Comparison of ENCODE assay signal across 26 cellular contexts in the genomic region with DNA sequence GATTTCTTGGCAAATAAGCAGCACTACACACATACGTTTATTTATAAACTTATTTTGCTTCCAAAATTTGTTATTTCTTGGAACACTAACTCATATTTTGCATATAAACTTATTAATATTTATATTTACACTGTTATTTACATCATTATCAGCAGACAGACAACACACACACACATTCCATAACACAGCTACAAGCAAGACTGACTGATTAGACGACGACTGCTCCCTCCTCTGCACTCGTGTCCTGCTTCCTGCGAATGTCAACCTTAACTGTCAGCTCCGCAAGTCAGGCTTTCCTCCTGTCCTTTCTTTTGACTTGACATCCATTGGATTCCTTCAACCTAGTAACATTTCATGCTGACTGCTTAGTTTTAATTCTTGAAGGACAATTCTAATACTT.
"Had no signal": no experiment of that assay in that cellular context is flagged by ENCODE, and none has a peak within 500 bp of the region (broad histone marks: within the 10 kb centered on the region; RNA-seq: fewer than 3 reads in every experiment).

No MANE protein-coding gene starts in this region.

- H3K27ac ChIP-seq: colonic mucosa, epithelial cell of prostate, gastroesophageal sphincter, left lung, lower lobe of right lung, neutrophil, pancreas, right lobe of liver, suprapubic skin had no signal

- H3K4me1 Mint-ChIP-seq: stimulated activated naive CD8-positive, alpha-beta T cell treated with anti-CD3 and anti-CD28 coated beads, Interleukin-15, amount 100 ng/mL, for 72 hours had no signal

- H3K4me3 ChIP-seq: colonic mucosa, gastroesophageal sphincter, heart left ventricle, left lung, lower lobe of right lung, pancreas, right lobe of liver, suprapubic skin had no signal

- DNase-seq: colonic mucosa; effector CD8-positive, alpha-beta T cell; endodermal cell; foreskin fibroblast; heart left ventricle; hippocampal formation; left cardiac atrium; left lung; lower lobe of right lung; naive thymus-derived CD8-positive, alpha-beta T cell; pancreas; retina; right lobe of liver; small intestine; stimulated activated CD4-positive, alpha-beta T cell treated with anti-CD3 and anti-CD28 coated beads, Interleukin-12 subunit alpha, Interleukin-12 subunit beta, amount 100 ng/mL, for 4 hours; stimulated activated CD4-positive, alpha-beta T cell treated with anti-CD3 and anti-CD28 coated beads, Interleukin-1b, Interleukin-23, amount 100 ng/mL, for 48 hours; stimulated activated CD4-positive, alpha-beta T cell treated with anti-CD3 and anti-CD28 coated beads, Interleukin-4, amount 100 ng/mL, for 1 hour; stimulated activated CD8-positive, alpha-beta memory T cell treated with anti-CD3 and anti-CD28 coated beads, Interleukin-4, amount 100 ng/mL, for 48 hours; stimulated activated naive CD4-positive, alpha-beta T cell; stimulated activated naive CD8-positive, alpha-beta T cell treated with anti-CD3 and anti-CD28 coated beads, Interleukin-15, amount 100 ng/mL, for 72 hours; trophoblast cell had no signal

- H3K27ac Mint-ChIP-seq: dendritic cell treated with granulocyte-macrophage colony-stimulating factor and Interleukin-4, amounts not matched to agents 40 ng/mL and 50 ng/mL, for 4 days; endodermal cell; naive thymus-derived CD8-positive, alpha-beta T cell; stimulated activated naive CD8-positive, alpha-beta T cell treated with anti-CD3 and anti-CD28 coated beads, Interleukin-15, amount 100 ng/mL, for 72 hours had no signal

- H3K27me3 ChIP-seq: colonic mucosa, gastroesophageal sphincter, heart left ventricle, left lung, neutrophil, pancreas, right lobe of liver, suprapubic skin had no signal

- H3K27me3 Mint-ChIP-seq: dendritic cell treated with granulocyte-macrophage colony-stimulating factor and Interleukin-4, amounts not matched to agents 40 ng/mL and 50 ng/mL, for 4 days; naive thymus-derived CD8-positive, alpha-beta T cell; stimulated activated naive CD8-positive, alpha-beta T cell treated with anti-CD3 and anti-CD28 coated beads, Interleukin-15, amount 100 ng/mL, for 72 hours had no signal

- H3K4me1 ChIP-seq: colonic mucosa, gastroesophageal sphincter, left lung, lower lobe of right lung, pancreas, right lobe of liver, suprapubic skin had no signal

- FAIRE-seq: pancreas, small intestine had no signal

- ATAC-seq: gastroesophageal sphincter; left lung; lower lobe of right lung; naive thymus-derived CD8-positive, alpha-beta T cell; pancreas; right lobe of liver; stimulated activated naive CD8-positive, alpha-beta T cell treated with anti-CD3 and anti-CD28 coated beads, Interleukin-15, amount 100 ng/mL, for 72 hours had no signal

- H3K9me3 Mint-ChIP-seq: dendritic cell treated with granulocyte-macrophage colony-stimulating factor and Interleukin-4, amounts not matched to agents 40 ng/mL and 50 ng/mL, for 4 days; endodermal cell; stimulated activated naive CD8-positive, alpha-beta T cell treated with anti-CD3 and anti-CD28 coated beads, Interleukin-15, amount 100 ng/mL, for 72 hours had no signal

- H3K4me3 Mint-ChIP-seq: dendritic cell treated with granulocyte-macrophage colony-stimulating factor and Interleukin-4, amounts not matched to agents 40 ng/mL and 50 ng/mL, for 4 days; endodermal cell; naive thymus-derived CD8-positive, alpha-beta T cell; stimulated activated naive CD8-positive, alpha-beta T cell treated with anti-CD3 and anti-CD28 coated beads, Interleukin-15, amount 100 ng/mL, for 72 hours had no signal

- H3K9me3 ChIP-seq: colonic mucosa, gastroesophageal sphincter, heart left ventricle, left lung, neutrophil, pancreas, right lobe of liver, suprapubic skin had no signal
